ENCODE assay signal across 10 cellular contexts in the genomic region with DNA sequence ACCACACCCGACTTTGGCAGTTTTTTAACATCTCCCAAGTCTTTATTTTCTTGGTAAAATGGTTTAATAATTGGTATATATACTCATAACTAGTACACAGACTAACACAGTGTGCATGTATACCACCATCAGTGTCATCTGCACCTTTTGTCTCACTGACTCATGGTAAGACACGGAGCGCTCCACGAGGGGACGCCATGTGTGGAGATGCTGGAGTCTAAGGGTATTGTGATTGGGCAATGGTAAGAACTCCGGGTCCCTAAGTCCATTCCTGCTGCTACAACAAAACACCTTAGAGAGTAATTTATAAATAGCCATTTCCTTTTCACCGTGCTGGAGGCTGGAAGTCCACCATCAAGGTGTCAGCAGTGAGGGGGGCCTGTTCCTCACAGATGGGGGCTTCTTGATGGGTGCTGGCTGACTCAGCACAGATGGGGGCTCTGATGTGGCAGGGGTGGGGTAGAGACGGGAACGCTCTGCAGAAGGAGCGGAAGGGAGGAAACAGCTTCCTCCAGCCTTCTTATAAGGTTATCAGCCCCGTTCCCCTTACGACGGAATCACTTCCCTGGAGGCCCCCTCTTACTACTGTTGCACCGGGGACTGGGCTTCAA. TPM values are rescaled to one million over a fixed set of nuclear protein-coding genes. Genes with fewer than 3 reads are reported as not detected.
DNase-seq lines count a peak whose midpoint lies in the region; ATAC-seq, FAIRE-seq and TF ChIP-seq lines count a peak whose summit lies in the region.
"Had no signal": no experiment of that assay in that cellular context is flagged by ENCODE, and none has a peak within 500 bp of the region (broad histone marks: within the 10 kb centered on the region; RNA-seq: fewer than 3 reads in every experiment).

No MANE protein-coding gene starts in this region.

- H4K20me1 ChIP-seq in astrocyte (ENCODE audit: insufficient read depth, low read length), result no peaks in the 10 kb centered on the region

- H3K4me3 Mint-ChIP-seq in astrocyte (ENCODE audit: unreplicated experiment), result peak overlapping the region; percentile 72

- WGBS in urinary bladder, result 54% methylated on average over 14 of the region's 14 CpGs

- H3K9me3 ChIP-seq in right atrium auricular region (no peaks in the 10 kb centered on the region), astrocyte (ENCODE audit: insufficient read depth, low read depth, low read length) (no peaks in the 10 kb centered on the region), muscle layer of colon (ENCODE audit: low read length) (no peaks in the 10 kb centered on the region)

- H3K27me3 Mint-ChIP-seq in astrocyte (ENCODE audit: low read depth, unreplicated experiment), result peaks cover 50% of the 10 kb centered on the region

- H3K27me3 ChIP-seq in right atrium auricular region (no peaks in the 10 kb centered on the region), astrocyte (ENCODE audit: insufficient read depth, low read length) (peaks cover 11% of the 10 kb centered on the region), muscle layer of colon (ENCODE audit: control insufficient read depth in 1 of 2, insufficient read depth in 2 of 2, low read length in 2 of 2) (peaks cover 0 to 8% of the 10 kb centered on the region in 2 donors)

- no peak overlapping the region for H3K27ac Mint-ChIP-seq in astrocyte (ENCODE audit: unreplicated experiment)

- H3K36me3 ChIP-seq in right atrium auricular region (no peaks in the 10 kb centered on the region), astrocyte (ENCODE audit: insufficient read depth, low read length) (no peaks in the 10 kb centered on the region), muscle layer of colon (ENCODE audit: insufficient read depth, low read length) (no peaks in the 10 kb centered on the region), urinary bladder (ENCODE audit: insufficient read depth) (no peaks in the 10 kb centered on the region)

- peak overlapping the region; percentile 95 for H3K4me2 ChIP-seq in astrocyte (ENCODE audit: low read length)

- peak overlapping the region; percentile 84 for H2AFZ ChIP-seq in astrocyte (ENCODE audit: low read depth, low read length)

- peaks cover 0 to 16% of the 10 kb centered on the region in 2 donors for H3K4me1 ChIP-seq in right atrium auricular region
- H3K4me1 ChIP-seq in astrocyte (ENCODE audit: insufficient read depth, low read length), result peaks cover 12% of the 10 kb centered on the region
- peaks cover 9% of the 10 kb centered on the region for H3K4me1 ChIP-seq in muscle layer of colon (ENCODE audit: insufficient read depth, low read length)
- no peaks in the 10 kb centered on the region for H3K4me1 ChIP-seq in urinary bladder (ENCODE audit: insufficient read depth)

- H3K79me2 ChIP-seq in astrocyte (ENCODE audit: insufficient read depth, low read length), result no peaks in the 10 kb centered on the region

- TF ChIP-seq CTCF in right atrium auricular region (IDR thresholded peaks at IDR 0.05) (no peak), astrocyte (IDR thresholded peaks at IDR 0.05; ENCODE audit: insufficient read depth, low read depth, low read length) (no peak)

- H3K4me3 ChIP-seq in right atrium auricular region, result peak overlapping the region; percentile 29 to 52
- H3K4me3 ChIP-seq in astrocyte (ENCODE audit: insufficient read depth, low read depth, low read length), result peak overlapping the region; percentile 64
- H3K4me3 ChIP-seq in muscle layer of colon (ENCODE audit: low read depth in 1 of 2, low read length in 2 of 2), result peak overlapping the region; percentile 20 to 49
- peak overlapping the region; percentile 32 for H3K4me3 ChIP-seq in urinary bladder (ENCODE audit: low read depth, low read length)

- H3K9ac ChIP-seq in astrocyte (ENCODE audit: low read length), result no peak overlapping the region
- H3K9ac ChIP-seq in muscle layer of colon (ENCODE audit: low read length), result no peak overlapping the region

- peaks cover 10% of the 10 kb centered on the region for H3K9me3 Mint-ChIP-seq in astrocyte (ENCODE audit: unreplicated experiment)

- ATAC-seq in left cardiac atrium (no peak), GM21619 (IDR thresholded peaks at IDR 0.05; ENCODE audit: unreplicated experiment) (no peak)

- intact Hi-C loops in left cardiac atrium (cut with DNase I), result no loop called here

- peak overlapping the region in 1 of 2 donors; percentile 11 for H3K27ac ChIP-seq in right atrium auricular region
- H3K27ac ChIP-seq in astrocyte (ENCODE audit: low read depth, low read length), result no peak overlapping the region
- no peak overlapping the region for H3K27ac ChIP-seq in muscle layer of colon (ENCODE audit: low read depth, low read length)
- peak overlapping the region; percentile 31 for H3K27ac ChIP-seq in urinary bladder (ENCODE audit: low read depth)
- H3K27ac ChIP-seq: epithelial cell of prostate had no signal

- DNase-seq in right atrium auricular region (ENCODE audit: low spot score) (no peak), left cardiac atrium (no peak), astrocyte (ENCODE audit: low read depth) (no peak), NCI-H2171 (lab: John Stamatoyannopoulos, UW) (no peak), retina (no peak)

- peaks cover 2% of the 10 kb centered on the region for H3K36me3 Mint-ChIP-seq in astrocyte (ENCODE audit: low read depth, unreplicated experiment)

- no peak for FAIRE-seq in astrocyte (lab: Jason Lieb, UNC)

- H3K4me1 Mint-ChIP-seq in astrocyte (ENCODE audit: low read depth, unreplicated experiment), result peaks cover 3% of the 10 kb centered on the region

RNA-seq across cellular contexts. Expression of gene EDAR, which starts 42.0 kb away (rescaled TPM):
- not detected for total RNA-seq in right atrium auricular region
- total RNA-seq in left cardiac atrium, result under 1 TPM in 1 of 2 donors, not detected in 1; 0.06 TPM
- total RNA-seq in astrocyte, result 0.12 TPM in 1 of 2 replicates, not detected in the other
- total RNA-seq in urinary bladder, result 1.7 TPM
- 3.9 TPM for polyA plus RNA-seq in urinary bladder
- total RNA-seq: M059J had no signal
